23 cellular contexts compared by ENCODE assay signal in the genomic region with DNA sequence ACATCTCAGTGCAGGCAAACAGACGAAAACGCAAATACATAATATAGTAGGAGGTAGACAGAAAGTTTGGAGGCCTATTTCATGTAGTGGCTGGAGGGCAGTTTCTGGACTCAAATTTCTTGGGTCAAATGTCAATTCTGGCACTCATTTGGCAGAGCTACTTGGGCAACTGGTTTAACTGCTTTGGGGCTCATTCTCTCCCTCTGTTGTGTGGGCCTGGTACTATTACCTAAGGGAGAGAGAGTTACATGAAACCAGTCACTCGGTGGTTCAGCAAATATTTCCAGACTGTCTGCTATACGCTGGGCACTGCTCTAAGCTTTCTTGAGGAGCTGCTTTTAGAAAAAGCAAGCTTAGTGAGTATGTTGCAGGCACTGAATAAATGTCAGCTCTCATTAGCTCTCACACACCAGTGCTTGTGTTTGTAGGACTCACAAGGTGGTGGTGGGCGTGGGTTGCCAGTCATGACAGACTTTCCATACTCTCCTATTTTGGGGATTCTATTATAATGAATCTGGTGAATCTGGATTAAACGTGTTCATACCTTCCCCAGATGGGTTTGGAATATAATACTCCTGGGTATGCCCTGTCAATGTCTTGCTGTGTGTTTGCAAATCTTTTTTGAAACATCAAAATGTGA. TPM values are rescaled to one million over a fixed set of nuclear protein-coding genes. Genes with fewer than 3 reads are reported as not detected.
A peak's percentile ranks its signal among the peaks of the same experiment; 100 is the strongest.
DNase-seq lines count a peak whose midpoint lies in the region; TF ChIP-seq lines count a peak whose summit lies in the region.
"Had no signal": no experiment of that assay in that cellular context is flagged by ENCODE, and none has a peak within 500 bp of the region (broad histone marks: within the 10 kb centered on the region; RNA-seq: fewer than 3 reads in every experiment).

No MANE protein-coding gene starts in this region.

- no peak overlapping the region for H3K4me3 ChIP-seq in A673 (ENCODE audit: low read depth, low read length, poor library complexity, severe bottlenecking)
- no peak overlapping the region for H3K4me3 ChIP-seq in effector memory CD4-positive, alpha-beta T cell (ENCODE audit: insufficient read depth, low read depth, low read length, poor library complexity, severe bottlenecking)
- H3K4me3 ChIP-seq: A549, adrenal gland, coronary artery, GM23248, lung, Peyer's patch, upper lobe of right lung had no signal

- H3K27me3 Mint-ChIP-seq in type B pancreatic cell, result peaks cover 73% of the 10 kb centered on the region

- no peaks in the 10 kb centered on the region for H3K36me3 ChIP-seq in A673 (ENCODE audit: insufficient read depth, low read length, poor library complexity, severe bottlenecking)
- H3K36me3 ChIP-seq in effector memory CD4-positive, alpha-beta T cell (ENCODE audit: control insufficient read depth, insufficient read depth, low read length), result no peaks in the 10 kb centered on the region
- H3K36me3 ChIP-seq: adrenal gland, BE2C, Peyer's patch, upper lobe of right lung had no signal

- POLR2A ChIA-PET in RWPE1 (lab: Yijun Ruan, JAX; ENCODE audit: low non-redundant PET), result interaction anchor here (0.6 kb wide), 1 partner anchor 276 kb away, joined by 3 read pairs; no protein-coding TSS in a partner anchor
- POLR2A ChIA-PET in A673 (lab: Charles Lee; ENCODE audit: low non-redundant PET), result no interaction called here

- no peaks in the 10 kb centered on the region for H3K9me3 Mint-ChIP-seq in type B pancreatic cell
- H3K9me3 Mint-ChIP-seq: activated T-cell treated with anti-CD3 and anti-CD28 coated beads, Interleukin-2, amount 50 U/mL, for 4 hours had no signal

- CTCF ChIA-PET in RWPE1 (lab: Yijun Ruan, JAX) (no interaction called here), A673 (lab: Charles Lee) (no interaction called here)

- peaks cover 55% of the 10 kb centered on the region for H3K27me3 ChIP-seq in A673 (replicated peaks; ENCODE audit: insufficient read depth, low read depth, low read length, poor library complexity)
- peaks cover 8% of the 10 kb centered on the region for H3K27me3 ChIP-seq in effector memory CD4-positive, alpha-beta T cell (replicated peaks; ENCODE audit: control insufficient read depth, insufficient read depth, low read length, poor library complexity, severe bottlenecking)

- no peaks in the 10 kb centered on the region for H3K36me3 Mint-ChIP-seq in type B pancreatic cell

- peak overlapping the region; percentile 62 for H3K27ac Mint-ChIP-seq in type B pancreatic cell
- H3K27ac Mint-ChIP-seq: T-helper 17 cell had no signal

- H3K9me3 ChIP-seq in A673 (ENCODE audit: low read depth, low read length, poor library complexity, severe bottlenecking), result no peaks in the 10 kb centered on the region
- H3K9me3 ChIP-seq in effector memory CD4-positive, alpha-beta T cell (ENCODE audit: control insufficient read depth, low read length), result no peaks in the 10 kb centered on the region
- H3K9me3 ChIP-seq: A549, adrenal gland, BE2C, Peyer's patch, upper lobe of right lung had no signal

- TF ChIP-seq CTCF in RWPE1 (conservative IDR thresholded peaks at IDR 0.05; ENCODE audit: low read depth), result no peak
- TF ChIP-seq CTCF in type B pancreatic cell (conservative IDR thresholded peaks at IDR 0.05), result no peak
- TF ChIP-seq CTCF in A673 (conservative IDR thresholded peaks at IDR 0.05; ENCODE audit: low read depth, low read length), result no peak

- DNase-seq in SIG-M5 treated with dmso at 0.1 percent for 504 hours (lab: John Stamatoyannopoulos, UW; ENCODE audit: unreplicated experiment), result peak; percentile 66
- no peak for DNase-seq in SIG-M5 (lab: John Stamatoyannopoulos, UW)
- DNase-seq in RWPE1 (ENCODE audit: low spot score), result peak; percentile 10
- peak in 30 of 42 donors; percentile 12 to 71 (median 40) for DNase-seq in head of caudate nucleus
- no peak for DNase-seq in type B pancreatic cell (ENCODE audit: extremely low spot score, unreplicated experiment)
- DNase-seq in A673 (ENCODE audit: low spot score), result no peak
- DNase-seq in NCI-H1930 (lab: John Stamatoyannopoulos, UW), result no peak
- no peak for DNase-seq in effector memory CD4-positive, alpha-beta T cell
- DNase-seq: activated CD4-positive, alpha-beta T cell treated with anti-CD3 and anti-CD28 coated beads for 48 hours; activated T-cell treated with anti-CD3 and anti-CD28 coated beads, Interleukin-2, amount 50 U/mL, for 4 hours; adrenal gland; BE2C; GM23248; Kasumi-1; NCI-H1048; NCI-H187; Peyer's patch; T-helper 17 cell; upper lobe of right lung had no signal

- H3K4me3 Mint-ChIP-seq in type B pancreatic cell, result peak overlapping the region; percentile 82
- H3K4me3 Mint-ChIP-seq: activated T-cell treated with anti-CD3 and anti-CD28 coated beads, Interleukin-2, amount 50 U/mL, for 4 hours had no signal

- no peaks in the 10 kb centered on the region for H3K4me1 Mint-ChIP-seq in type B pancreatic cell (ENCODE audit: unreplicated experiment)

- no TSS peak for BruUV-seq in A673 (replicated peaks; lab: Mats Ljungman, UMichigan)

- H3K4me1 ChIP-seq in A673 (ENCODE audit: insufficient read depth, low read length, poor library complexity, severe bottlenecking), result no peaks in the 10 kb centered on the region
- H3K4me1 ChIP-seq in effector memory CD4-positive, alpha-beta T cell (ENCODE audit: control insufficient read depth, insufficient read depth, low read length, poor library complexity, severe bottlenecking), result peaks cover 3% of the 10 kb centered on the region
- H3K4me1 ChIP-seq: A549, adrenal gland, BE2C, Peyer's patch, upper lobe of right lung had no signal

- intact Hi-C loops in head of caudate nucleus (cut with DNase I), result no loop called here
- intact Hi-C loops in A673 (cut with micrococcal nuclease; ENCODE audit: unreplicated experiment), result loop anchor here (5.0 to 10.0 kb wide), 2 partner anchors 553 to 975 kb away; no protein-coding TSS in a partner anchor

- H3K27ac ChIP-seq in RWPE1 (no peak overlapping the region), A673 (ENCODE audit: low read depth, low read length, poor library complexity, severe bottlenecking) (no peak overlapping the region)
- no peak overlapping the region for H3K27ac ChIP-seq in effector memory CD4-positive, alpha-beta T cell (ENCODE audit: insufficient read depth, low read length, poor library complexity, severe bottlenecking)
- H3K27ac ChIP-seq: A549, adrenal gland, coronary artery, GM23248, Peyer's patch, upper lobe of right lung had no signal

RNA-seq across cellular contexts. Expression of gene SHISA9, which starts 1.7 kb away (rescaled TPM):
- total RNA-seq in type B pancreatic cell (ENCODE audit: low replicate concordance) (5.3 and 6.3 TPM in 2 replicates), A673 (2021) (not detected in 2 replicates)
- total RNA-seq: fibroblast of lung, GM23248, T-helper 17 cell, upper lobe of right lung had no signal

Comparison
In these comparisons a context has a peak if more than half of its experiments do, and no peak if none do; other contexts are left out.
1. DNase-seq: peak in SIG-M5 treated with dmso at 0.1 percent for 504 hours (single experiment), RWPE1 (single experiment) and head of caudate nucleus (30 of 42); none in SIG-M5 (single experiment), type B pancreatic cell (single experiment), A673 (single experiment), NCI-H1930 (0 of 2) and effector memory CD4-positive, alpha-beta T cell (0 of 3).